In the genomic region with DNA sequence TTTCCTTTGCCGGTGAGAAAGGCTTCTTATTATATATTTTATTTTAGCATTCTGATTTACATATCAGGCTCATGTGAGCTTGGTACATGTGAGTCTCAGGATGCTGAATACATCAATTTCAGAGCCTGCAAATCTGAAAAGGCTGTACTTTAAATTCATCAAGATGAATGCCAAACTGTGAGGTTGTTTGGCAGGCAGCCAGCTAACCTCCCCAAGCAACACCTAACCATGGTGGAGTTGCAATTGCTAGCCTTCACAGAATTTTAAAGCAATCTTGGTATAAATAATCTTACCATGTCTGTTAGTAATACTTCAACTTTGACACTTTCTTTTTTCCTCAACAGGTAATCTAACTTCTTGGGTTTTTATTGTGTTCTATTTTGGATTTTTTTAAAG, we compare ENCODE assay signal across 11 cellular contexts.
DNase-seq lines count a peak whose midpoint lies in the region; ATAC-seq and TF ChIP-seq lines count a peak whose summit lies in the region.
"Had no signal": no experiment of that assay in that cellular context is flagged by ENCODE, and none has a peak within 500 bp of the region (broad histone marks: within the 10 kb centered on the region; RNA-seq: fewer than 3 reads in every experiment).

No MANE protein-coding gene starts in this region.

- no CpG with 5 or more reads among the region's 1 CpG for WGBS in mesenchymal stem cell

- H3K18ac ChIP-seq in mesenchymal stem cell (ENCODE audit: low read depth in 1 of 2, low read length in 2 of 2) = no peak overlapping the region

- H2BK5ac ChIP-seq in mesenchymal stem cell (ENCODE audit: low read depth, low read length, poor library complexity, severe bottlenecking) = no peak overlapping the region

- H3K9ac ChIP-seq in mesenchymal stem cell (ENCODE audit: low read length) = peak overlapping the region; percentile 66

- no peak overlapping the region for H4K8ac ChIP-seq in mesenchymal stem cell (ENCODE audit: low read length)

- no peak overlapping the region for H3K27ac ChIP-seq in mesenchymal stem cell (ENCODE audit: low read length, poor library complexity, severe bottlenecking)
- no peak overlapping the region for H3K27ac ChIP-seq in left lung
- H3K27ac ChIP-seq: thoracic aorta had no signal

- no peak overlapping the region for H3K4me2 ChIP-seq in mesenchymal stem cell (ENCODE audit: low read length, poor library complexity, severe bottlenecking)

- H2BK120ac ChIP-seq in mesenchymal stem cell (ENCODE audit: low read depth, low read length) = no peak overlapping the region

- DNase-seq in DMS79 treated with DMSO at 0.1 percent for 48 hours (lab: John Stamatoyannopoulos, UW) (peak; percentile 0), DMS79 (lab: John Stamatoyannopoulos, UW) (no peak), NCI-H345 treated with DMSO at 0.1 percent for 48 hours (lab: John Stamatoyannopoulos, UW; ENCODE audit: unreplicated experiment) (peak; percentile 26), mesenchymal stem cell (no peak), left lung (no peak), DMS114 treated with DMSO at 0.1 percent for 48 hours (lab: John Stamatoyannopoulos, UW; ENCODE audit: unreplicated experiment) (no peak)
- DNase-seq in activated CD8-positive, alpha-beta memory T cell treated with anti-CD3 and anti-CD28 coated beads, Interleukin-2, amount 50 U/mL, for 4 hours = no peak
- DNase-seq: activated CD4-positive, alpha-beta T cell treated with anti-CD3 and anti-CD28 coated beads for 4 hours had no signal

- intact Hi-C loops in left lung (cut with DNase I) = no loop called here

- no peak overlapping the region for H2BK12ac ChIP-seq in mesenchymal stem cell (ENCODE audit: low read length in 2 of 2)

- H3K4me3 ChIP-seq in mesenchymal stem cell (ENCODE audit: insufficient read depth in 1 of 2, low read depth in 1 of 2, low read length in 2 of 2) = no peak overlapping the region
- H3K4me3 ChIP-seq in left lung = no peak overlapping the region
- H3K4me3 ChIP-seq: thoracic aorta had no signal

- no peak overlapping the region for H2AFZ ChIP-seq in mesenchymal stem cell (ENCODE audit: low read depth, low read length)

- H3K14ac ChIP-seq in mesenchymal stem cell (ENCODE audit: low read length in 2 of 2) = no peak overlapping the region

- no peak overlapping the region for H3K23ac ChIP-seq in mesenchymal stem cell (ENCODE audit: low read length in 2 of 2)

- no peak for TF ChIP-seq CTCF in left lung (IDR thresholded peaks at IDR 0.05)

- H3K27me3 ChIP-seq in mesenchymal stem cell (ENCODE audit: control insufficient read depth in 1 of 2, insufficient read depth in 1 of 2, low read length in 2 of 2) = no peaks in the 10 kb centered on the region
- H3K27me3 ChIP-seq in left lung = no peaks in the 10 kb centered on the region

- no peak overlapping the region for H4K91ac ChIP-seq in mesenchymal stem cell (ENCODE audit: low read length)

- no peak overlapping the region for H2BK15ac ChIP-seq in mesenchymal stem cell (ENCODE audit: low read depth, poor library complexity, severe bottlenecking)

- no peaks in the 10 kb centered on the region for H3K79me1 ChIP-seq in mesenchymal stem cell (replicated peaks; ENCODE audit: low read length, poor library complexity, severe bottlenecking)

- H3K36me3 ChIP-seq in mesenchymal stem cell (ENCODE audit: control insufficient read depth in 1 of 2, insufficient read depth in 2 of 2, low read depth in 1 of 2, low read length in 2 of 2) (no peaks in the 10 kb centered on the region), left lung (no peaks in the 10 kb centered on the region)
- H3K36me3 ChIP-seq: thoracic aorta had no signal

- no peak overlapping the region for H3K4ac ChIP-seq in mesenchymal stem cell (ENCODE audit: low read depth in 1 of 2, low read length in 2 of 2)

- H3K4me1 ChIP-seq in mesenchymal stem cell (ENCODE audit: control insufficient read depth, insufficient read depth, low read depth, low read length) (no peaks in the 10 kb centered on the region), left lung (no peaks in the 10 kb centered on the region)

- ATAC-seq in HG02852 (IDR thresholded peaks at IDR 0.05; ENCODE audit: unreplicated experiment) = peak; percentile 13
- ATAC-seq in left lung = no peak
- ATAC-seq: Panc1 had no signal

- H3K9me3 ChIP-seq in mesenchymal stem cell (ENCODE audit: control insufficient read depth, low read length) (no peaks in the 10 kb centered on the region), left lung (no peaks in the 10 kb centered on the region)
- H3K9me3 ChIP-seq: thoracic aorta had no signal

- no peak overlapping the region for H2AK5ac ChIP-seq in mesenchymal stem cell (ENCODE audit: low read length, severe bottlenecking)

Comparison
In these comparisons a context has a peak if more than half of its experiments do, and no peak if none do; other contexts are left out.
1. DNase-seq: peak in DMS79 treated with DMSO at 0.1 percent for 48 hours (single experiment) and NCI-H345 treated with DMSO at 0.1 percent for 48 hours (single experiment); none in DMS79 (single experiment), mesenchymal stem cell (single experiment), left lung (0 of 2), DMS114 treated with DMSO at 0.1 percent for 48 hours (single experiment) and activated CD8-positive, alpha-beta memory T cell treated with anti-CD3 and anti-CD28 coated beads, Interleukin-2, amount 50 U/mL, for 4 hours (single experiment).